2 cellular contexts compared by ENCODE assay signal in the genomic region with DNA sequence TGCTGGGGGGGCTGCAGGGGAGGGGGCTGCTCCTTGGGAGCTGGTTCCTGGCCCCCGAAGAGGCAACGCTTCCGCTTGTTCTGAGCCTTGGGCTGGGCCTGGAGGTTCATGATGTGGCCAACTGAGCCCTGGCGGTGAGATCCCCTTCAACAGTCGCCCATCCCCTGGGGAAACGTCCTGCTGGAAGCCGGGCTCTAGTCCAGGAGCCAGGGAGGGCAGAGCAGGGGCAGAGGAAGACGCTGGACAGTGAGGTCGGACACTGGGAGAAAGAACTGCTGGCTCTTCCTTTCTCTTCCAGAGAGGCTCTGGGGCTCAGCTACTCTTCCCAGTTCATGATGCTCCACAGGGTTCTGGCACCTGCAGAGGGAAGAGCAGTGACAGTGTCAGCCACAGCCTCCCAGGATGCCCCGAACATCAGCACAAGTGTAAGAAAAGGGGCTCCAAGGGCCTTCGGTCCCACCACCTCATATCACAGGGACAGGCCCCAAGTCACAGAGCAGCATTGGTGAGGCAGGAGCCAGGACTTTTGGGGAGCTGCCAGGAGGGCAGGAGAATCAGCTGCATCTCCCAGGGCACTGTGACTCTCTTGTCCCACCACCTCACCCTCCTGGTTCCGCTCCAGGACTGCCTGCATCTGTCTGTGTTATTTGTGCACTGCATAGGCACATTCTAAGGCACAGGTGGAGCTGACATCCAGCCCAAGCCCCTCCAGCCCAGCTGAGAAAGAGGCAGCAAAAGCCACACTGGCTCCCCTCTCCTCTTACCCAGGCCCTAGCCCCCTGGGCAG.
TF ChIP-seq lines count a peak whose summit lies in the region.

No MANE protein-coding gene starts in this region.

TF ChIP-seq in A549, 52 proteins besides CTCF, POLR2A, EP300 and RAD21 (continued from another document):
- TF ChIP-seq HOXB5 (CRISPR knock-in tag; IDR thresholded peaks at IDR 0.05) = no peak
- no peak for TF ChIP-seq GATA3 (IDR thresholded peaks at IDR 0.05; ENCODE audit: borderline replicate concordance)
- TF ChIP-seq RNF2 (IDR thresholded peaks at IDR 0.05; ENCODE audit: borderline replicate concordance, low read depth) = no peak
- no peak for TF ChIP-seq ZC3H11A (IDR thresholded peaks at IDR 0.05)
- TF ChIP-seq CBX2 (IDR thresholded peaks at IDR 0.05; ENCODE audit: borderline replicate concordance, low read depth) = no peak
- no peak for TF ChIP-seq NR3C1 (IDR thresholded peaks at IDR 0.05)
- TF ChIP-seq RCOR1 (IDR thresholded peaks at IDR 0.05; ENCODE audit: low read depth, low read length) = no peak
- TF ChIP-seq CHD2 (IDR thresholded peaks at IDR 0.05; ENCODE audit: low read length, partially characterized antibody) = no peak
TF ChIP-seq in A549: peak in this region for 0.

TF ChIP-seq in endothelial cell of umbilical vein, 7 proteins besides CTCF, POLR2A, EP300 and RAD21 (continued from another document):
- TF ChIP-seq JUN (IDR thresholded peaks at IDR 0.05; ENCODE audit: borderline replicate concordance, insufficient read depth, insufficient read length, low read depth) (no peak), FOS (IDR thresholded peaks at IDR 0.05; ENCODE audit: borderline replicate concordance, insufficient read depth, low read length) (no peak), EZH2 (IDR thresholded peaks at IDR 0.05; ENCODE audit: borderline replicate concordance, low read depth, low read length, severe bottlenecking) (no peak), MYC (IDR thresholded peaks at IDR 0.05; ENCODE audit: low read depth, low read length) (no peak), POLR2AphosphoS5 (IDR thresholded peaks at IDR 0.05; ENCODE audit: insufficient read depth, low read depth, low read length) (no peak), MAX (IDR thresholded peaks at IDR 0.05; ENCODE audit: insufficient read depth, insufficient read length) (no peak)
TF ChIP-seq in endothelial cell of umbilical vein: peak in this region for 0.
